25 cellular contexts compared by ENCODE assay signal in genomic region chr19:33157906-33158305, GRCh38. TPM values are rescaled to one million over a fixed set of nuclear protein-coding genes. Genes with fewer than 3 reads are reported as not detected.
A peak's percentile ranks its signal among the peaks of the same experiment; 100 is the strongest.
DNase-seq lines count a peak whose midpoint lies in the region; ATAC-seq and TF ChIP-seq lines count a peak whose summit lies in the region.
"Had no signal": no experiment of that assay in that cellular context is flagged by ENCODE, and none has a peak within 500 bp of the region (broad histone marks: within the 10 kb centered on the region; RNA-seq: fewer than 3 reads in every experiment).

No MANE protein-coding gene starts in this region.

- 0% methylated on average over 2 of the region's 3 CpGs for WGBS in right lobe of liver (ENCODE audit: insufficient coverage, low coverage, low lambda C conversion rate, missing lambda C conversion rate)
- 57 to 75% methylated on average over 1 to 3 of the region's 3 CpGs for WGBS in body of pancreas, 2 donors

- peaks cover 30 to 43% (median 40%) of the 10 kb centered on the region in 3 donors for H3K4me1 Mint-ChIP-seq in CD8-positive, alpha-beta memory T cell
- H3K4me1 Mint-ChIP-seq in T-cell, result peaks cover 36 to 39% (median 37%) of the 10 kb centered on the region in 3 donors

- TF ChIP-seq CTCF in right lobe of liver (IDR thresholded peaks at IDR 0.05) (no peak), GM20000 (IDR thresholded peaks at IDR 0.05; ENCODE audit: extremely low read depth, missing control alignments) (no peak), body of pancreas (IDR thresholded peaks at IDR 0.05) (no peak)

- CTCF ChIA-PET in CD8-positive, alpha-beta memory T cell (lab: Charles Lee), result interaction anchor here (9.5 kb wide), 1 partner anchor 18 kb away, joined by 80 read pairs; no protein-coding TSS in a partner anchor
- CTCF ChIA-PET in T-cell (lab: Charles Lee), result no interaction called here

- ATAC-seq in T-cell (replicated peaks in 1 of 4), result no peak
- ATAC-seq in right lobe of liver, result peak; percentile 39 to 56 (median 49)
- no peak for ATAC-seq in GM18519 (IDR thresholded peaks at IDR 0.05; ENCODE audit: low FRiP score, unreplicated experiment)
- no peak for ATAC-seq in body of pancreas
- ATAC-seq: gastrocnemius medialis had no signal

- POLR2A ChIA-PET in CD8-positive, alpha-beta memory T cell (lab: Charles Lee), result interaction anchor here (1.0 to 1.3 kb wide), 2 partner anchors 18 to 19 kb away, joined by 3 read pairs; no protein-coding TSS in a partner anchor
- POLR2A ChIA-PET in T-cell (lab: Charles Lee), result no interaction called here

- H3K4me3 Mint-ChIP-seq in CD8-positive, alpha-beta memory T cell, result peak overlapping the region in 1 of 7 donors; percentile 44
- H3K4me3 Mint-ChIP-seq in T-cell, result peak overlapping the region in 1 of 3 donors; percentile 31

- H3K27ac ChIP-seq in BLaER1 (peak overlapping the region; percentile 46), right lobe of liver (peak overlapping the region in 2 of 3 donors; percentile 18 to 32), body of pancreas (no peak overlapping the region)
- no peak overlapping the region for H3K27ac ChIP-seq in CD8-positive, alpha-beta memory T cell (ENCODE audit: low read depth, low read length)
- H3K27ac ChIP-seq: adrenal gland, breast epithelium, colonic mucosa, esophagus squamous epithelium, gastrocnemius medialis, stomach, tibial nerve had no signal

- H3K9me3 Mint-ChIP-seq in CD8-positive, alpha-beta memory T cell, result no peaks in the 10 kb centered on the region
- H3K9me3 Mint-ChIP-seq in T-cell, result no peaks in the 10 kb centered on the region

- TF ChIP-seq POLR2A in right lobe of liver (IDR thresholded peaks at IDR 0.05) (no peak), body of pancreas (IDR thresholded peaks at IDR 0.05) (no peak)

- no peaks in the 10 kb centered on the region for H3K27me3 ChIP-seq in BLaER1
- H3K27me3 ChIP-seq in CD8-positive, alpha-beta memory T cell (ENCODE audit: insufficient read depth, low read length, poor library complexity, severe bottlenecking), result no peaks in the 10 kb centered on the region
- no peaks in the 10 kb centered on the region for H3K27me3 ChIP-seq in right lobe of liver
- H3K27me3 ChIP-seq in body of pancreas, result no peaks in the 10 kb centered on the region
- H3K27me3 ChIP-seq: adrenal gland, breast epithelium, colonic mucosa, esophagus squamous epithelium, gastrocnemius medialis, stomach, tibial nerve had no signal

- peak overlapping the region in 6 of 8 donors; percentile 6 to 68 (median 58) for H3K27ac Mint-ChIP-seq in CD8-positive, alpha-beta memory T cell
- peak overlapping the region; percentile 28 to 67 for H3K27ac Mint-ChIP-seq in T-cell

- H3K36me3 ChIP-seq in BLaER1 (no peaks in the 10 kb centered on the region), right lobe of liver (no peaks in the 10 kb centered on the region), body of pancreas (replicated peaks in 1 of 2; ENCODE audit: insufficient read depth in 1 of 2, low read depth in 2 of 2) (no peaks in the 10 kb centered on the region)
- no peaks in the 10 kb centered on the region for H3K36me3 ChIP-seq in CD8-positive, alpha-beta memory T cell (ENCODE audit: insufficient read depth, low read length)
- H3K36me3 ChIP-seq: adrenal gland, breast epithelium, colonic mucosa, esophagus squamous epithelium, gastrocnemius medialis, stomach, tibial nerve had no signal

- H3K27me3 Mint-ChIP-seq in CD8-positive, alpha-beta memory T cell, result peaks cover 0 to 1% of the 10 kb centered on the region in 2 donors
- H3K27me3 Mint-ChIP-seq in T-cell, result no peaks in the 10 kb centered on the region

- H3K4me3 ChIP-seq in BLaER1, result no peak overlapping the region
- no peak overlapping the region for H3K4me3 ChIP-seq in CD8-positive, alpha-beta memory T cell (ENCODE audit: low read length)
- no peak overlapping the region for H3K4me3 ChIP-seq in right lobe of liver
- no peak overlapping the region for H3K4me3 ChIP-seq in body of pancreas
- H3K4me3 ChIP-seq: adrenal gland, breast epithelium, colonic mucosa, esophagus squamous epithelium, gastrocnemius medialis, lung, stomach, tibial nerve had no signal

- intact Hi-C loops in right lobe of liver (cut with DNase I) (no loop called here), body of pancreas (cut with DNase I) (no loop called here)

- H3K4me2 ChIP-seq in BLaER1, result peak overlapping the region; percentile 52

- H3K36me3 Mint-ChIP-seq in CD8-positive, alpha-beta memory T cell, result no peaks in the 10 kb centered on the region
- H3K36me3 Mint-ChIP-seq in T-cell, result no peaks in the 10 kb centered on the region

- H3K9ac ChIP-seq in BLaER1, result no peak overlapping the region

- H3K4me1 ChIP-seq in BLaER1 (peaks cover 46% of the 10 kb centered on the region), right lobe of liver (peaks cover 0 to 14% (median 3%) of the 10 kb centered on the region in 4 donors), body of pancreas (peaks cover 13% of the 10 kb centered on the region)
- H3K4me1 ChIP-seq in CD8-positive, alpha-beta memory T cell (ENCODE audit: insufficient read depth, low read length), result peaks cover 31% of the 10 kb centered on the region
- H3K4me1 ChIP-seq: adrenal gland, breast epithelium, colonic mucosa, esophagus squamous epithelium, gastrocnemius medialis, stomach, tibial nerve had no signal

- H4K20me1 ChIP-seq in BLaER1, result no peaks in the 10 kb centered on the region

- no peak for DNase-seq in CD8-positive, alpha-beta memory T cell
- DNase-seq in T-cell, result no peak
- DNase-seq in right lobe of liver, result no peak
- DNase-seq in NCI-H1436 (lab: John Stamatoyannopoulos, UW), result no peak
- no peak for DNase-seq in GM20000 (ENCODE audit: low spot score)
- no peak for DNase-seq in body of pancreas
- DNase-seq: activated effector memory CD4-positive, alpha-beta T cell treated with anti-CD3 and anti-CD28 coated beads, Interleukin-2, amount 50 U/mL, for 16 hours; adrenal gland; colonic mucosa; esophagus squamous epithelium; gastrocnemius medialis; hypothalamus; islet precursor cell; NCI-H146; NCI-H2171 treated with DMSO at 0.1 percent for 48 hours; NCI-H524 treated with DMSO at 0.1 percent for 48 hours; occipital lobe; stimulated activated CD4-positive, alpha-beta T cell treated with anti-CD3 and anti-CD28 coated beads, Interleukin-12 subunit alpha, Interleukin-12 subunit beta, amount 100 ng/mL, for 4 hours; stomach had no signal

- peaks cover 6% of the 10 kb centered on the region; the same call in 1 of the 2 replicates for H3K9me3 ChIP-seq in BLaER1
- H3K9me3 ChIP-seq in CD8-positive, alpha-beta memory T cell (ENCODE audit: low read length), result no peaks in the 10 kb centered on the region
- no peaks in the 10 kb centered on the region for H3K9me3 ChIP-seq in right lobe of liver
- no peaks in the 10 kb centered on the region for H3K9me3 ChIP-seq in body of pancreas
- H3K9me3 ChIP-seq: adrenal gland, breast epithelium, colonic mucosa, esophagus squamous epithelium, gastrocnemius medialis, stomach, tibial nerve had no signal

RNA-seq across cellular contexts. Expression of gene WDR88, which starts 26.0 kb away (rescaled TPM):
- not detected for total RNA-seq in CD8-positive, alpha-beta memory T cell
- polyA plus RNA-seq in CD8-positive, alpha-beta memory T cell, result 0.25 TPM
- total RNA-seq in T-cell, result under 1 TPM in 2 of 5 donors, not detected in 3; 0.20 to 0.56 TPM
- total RNA-seq in right lobe of liver, result not detected
- not detected for total RNA-seq in body of pancreas
- total RNA-seq: adrenal gland, breast epithelium, colonic mucosa, esophagus squamous epithelium, gastrocnemius medialis, lung, renal cortical epithelial cell, stomach, tibial nerve had no signal
- polyA plus RNA-seq: lung, stomach had no signal

RNA-seq across cellular contexts. Expression of gene LRP3, which starts 36.2 kb away (rescaled TPM):
- under 1 TPM in 1 of 2 experiments, not detected in 1; 0.24 TPM for total RNA-seq in CD8-positive, alpha-beta memory T cell
- polyA plus RNA-seq in CD8-positive, alpha-beta memory T cell, result not detected
- under 1 TPM in 3 of 5 donors, not detected in 2; 0.13 to 0.55 (median 0.19) TPM for total RNA-seq in T-cell
- 10 to 100 TPM; 25.2 to 40.7 (median 33.7) TPM for total RNA-seq in right lobe of liver
- 10 to 100 TPM; 18.1 to 23.3 TPM for total RNA-seq in body of pancreas

Comparison
In these comparisons a context has a peak if more than half of its experiments do, and no peak if none do; other contexts are left out.
1. H3K27ac ChIP-seq: peak in BLaER1 (single experiment) and right lobe of liver (2 of 3); none in CD8-positive, alpha-beta memory T cell (single experiment) and body of pancreas (0 of 4).
2. ATAC-seq: peak in right lobe of liver (4 of 4); none in T-cell (0 of 4), GM18519 (single experiment) and body of pancreas (single experiment).
3. RNA of gene LRP3, which starts 36.2 kb away (total RNA-seq): 25.2 to 40.7 TPM in right lobe of liver and 18.1 to 23.3 TPM in body of pancreas; 0.24 TPM in CD8-positive, alpha-beta memory T cell and 0.13 to 0.55 TPM in T-cell; every median in the first group is over 10 times any median in the second.